ENCODE assay signal across 11 cellular contexts in genomic region chr2:176097820-176098365, GRCh38. TPM values are rescaled to one million over a fixed set of nuclear protein-coding genes. Genes with fewer than 3 reads are reported as not detected.
DNase-seq lines count a peak whose midpoint lies in the region; ATAC-seq and TF ChIP-seq lines count a peak whose summit lies in the region.
"Had no signal": no experiment of that assay in that cellular context is flagged by ENCODE, and none has a peak within 500 bp of the region (broad histone marks: within the 10 kb centered on the region; RNA-seq: fewer than 3 reads in every experiment).

No MANE protein-coding gene starts in this region.

- no peaks in the 10 kb centered on the region for H3K79me1 ChIP-seq in IMR-90 (ENCODE audit: low read depth in 1 of 2, low read length in 2 of 2)

- CTCF ChIA-PET in IMR-90 (lab: Yijun Ruan, JAX) = interaction anchor here (0.5 to 3.9 kb wide), 9 partner anchors 9 to 1328 kb away, joined by 3 to 13 read pairs (median 4); no protein-coding TSS in a partner anchor

- H3K27me3 Mint-ChIP-seq in CD4-positive, CD25-positive, alpha-beta regulatory T cell = peaks cover 97% of the 10 kb centered on the region

- H3K4me1 ChIP-seq in CD4-positive, CD25-positive, alpha-beta regulatory T cell (ENCODE audit: control insufficient read depth, insufficient read depth, low read length, poor library complexity, severe bottlenecking) = peaks cover 23% of the 10 kb centered on the region
- H3K4me1 ChIP-seq in IMR-90 (ENCODE audit: control insufficient read depth, insufficient read depth, low read length) (peaks cover 3% of the 10 kb centered on the region; the same call in 1 of the 2 replicates), adipocyte (ENCODE audit: control insufficient read depth, insufficient read depth, low read length) (peaks cover 9% of the 10 kb centered on the region), adrenal gland (replicated peaks in 1 of 2) (peaks cover 0 to 19% of the 10 kb centered on the region in 2 donors)

- H3K27me3 ChIP-seq in CD4-positive, CD25-positive, alpha-beta regulatory T cell (ENCODE audit: control insufficient read depth, insufficient read depth, low read length) = peaks cover 63% of the 10 kb centered on the region
- H3K27me3 ChIP-seq in IMR-90 (ENCODE audit: control insufficient read depth, insufficient read depth, low read length) = peaks cover 93% of the 10 kb centered on the region
- H3K27me3 ChIP-seq in adipocyte (replicated peaks; ENCODE audit: control insufficient read depth, insufficient read depth, low read length) = peaks cover 96% of the 10 kb centered on the region
- H3K27me3 ChIP-seq in neural cell (ENCODE audit: insufficient read depth, low read depth, low read length) = peaks cover 100% of the 10 kb centered on the region
- H3K27me3 ChIP-seq in adrenal gland = peaks cover 99% of the 10 kb centered on the region

- no peak for TF ChIP-seq RAD21 in IMR-90 (IDR thresholded peaks at IDR 0.05; ENCODE audit: low read length)
- peak; percentile 13 for TF ChIP-seq RAD21 in neural cell (conservative IDR thresholded peaks at IDR 0.05)

- no peaks in the 10 kb centered on the region for H3K36me3 Mint-ChIP-seq in CD4-positive, CD25-positive, alpha-beta regulatory T cell

- no peak overlapping the region for H3K4me2 ChIP-seq in IMR-90 (ENCODE audit: low read depth, low read length)
- no peak overlapping the region for H3K4me2 ChIP-seq in neural cell (ENCODE audit: low read length)

- H3K23ac ChIP-seq in IMR-90 (ENCODE audit: low read depth, low read length) = no peak overlapping the region

- ATAC-seq in CD4-positive, CD25-positive, alpha-beta regulatory T cell (ENCODE audit: low read depth in 2 of 2) = no peak
- ATAC-seq in IMR-90 (ENCODE audit: low read depth) (no peak; the same call in 1 of the 2 replicates), GM21381 (IDR thresholded peaks at IDR 0.05; ENCODE audit: unreplicated experiment) (no peak)

- no peak overlapping the region for H3K9ac ChIP-seq in IMR-90 (ENCODE audit: low read depth, low read length)
- no peak overlapping the region for H3K9ac ChIP-seq in adipocyte (ENCODE audit: low read length)
- H3K9ac ChIP-seq in neural cell (ENCODE audit: low read length) = no peak overlapping the region

- no peak overlapping the region for H2BK5ac ChIP-seq in IMR-90 (ENCODE audit: low read depth, low read length, poor library complexity, severe bottlenecking)

- in situ Hi-C loops in IMR-90 (cut with MboI; ENCODE audit: low sequenced_read_pairs) = loop anchor here (10.0 to 25.0 kb wide), 4 partner anchors 413 to 1361 kb away; no protein-coding TSS in a partner anchor

- H3K9me2 ChIP-seq in neural cell (ENCODE audit: insufficient read depth, low read length) = no peaks in the 10 kb centered on the region

- no peak for DNase-seq in CD4-positive, CD25-positive, alpha-beta regulatory T cell
- DNase-seq in IMR-90 (no peak), adipocyte (ENCODE audit: low read depth) (no peak), adrenal gland (no peak), NOMO-1 treated with dmso at 0.1 percent for 144 hours (lab: John Stamatoyannopoulos, UW; ENCODE audit: unreplicated experiment) (no peak), putamen (ENCODE audit: low spot score) (no peak)
- DNase-seq: NCI-H1105 treated with DMSO at 0.1 percent for 48 hours had no signal

- peak overlapping the region; percentile 73 to 88 (median 80) for H3K4me3 Mint-ChIP-seq in CD4-positive, CD25-positive, alpha-beta regulatory T cell

- H3K79me2 ChIP-seq in neural cell (replicated peaks; ENCODE audit: insufficient read depth, low read length) = no peaks in the 10 kb centered on the region

- no peak overlapping the region for H3K4me3 ChIP-seq in CD4-positive, CD25-positive, alpha-beta regulatory T cell (ENCODE audit: low read depth, low read length)
- H3K4me3 ChIP-seq in IMR-90 (ENCODE audit: insufficient read depth, low read depth, low read length) (no peak overlapping the region), adipocyte (ENCODE audit: low read length) (peak overlapping the region; percentile 78), neural cell (ENCODE audit: low read length) (peak overlapping the region; percentile 64), adrenal gland (no peak overlapping the region)

- H3K4me1 Mint-ChIP-seq in CD4-positive, CD25-positive, alpha-beta regulatory T cell = peaks cover 10 to 38% (median 27%) of the 10 kb centered on the region in 4 donors

- H4K20me1 ChIP-seq in IMR-90 (ENCODE audit: insufficient read depth, low read length) (no peaks in the 10 kb centered on the region), neural cell (ENCODE audit: insufficient read depth) (no peaks in the 10 kb centered on the region)

- no peak overlapping the region for H3K14ac ChIP-seq in IMR-90 (replicated peaks; ENCODE audit: low read depth, low read length)

- POLR2A ChIA-PET in IMR-90 (lab: Charles Lee; ENCODE audit: unreplicated experiment) = no interaction called here

- H2BK20ac ChIP-seq in IMR-90 (ENCODE audit: low read depth, low read length) = no peak overlapping the region

- no peak overlapping the region for H4K91ac ChIP-seq in IMR-90 (ENCODE audit: insufficient read depth, low read depth, low read length)

- TF ChIP-seq CTCF in IMR-90 (conservative IDR thresholded peaks at IDR 0.05; ENCODE audit: low read depth, low read length) = no peak
- TF ChIP-seq CTCF in neural cell (IDR thresholded peaks at IDR 0.05; ENCODE audit: poor library complexity, severe bottlenecking) = peak; percentile 48
- no peak for TF ChIP-seq CTCF in adrenal gland (IDR thresholded peaks at IDR 0.05)

- TF ChIP-seq POLR2A in IMR-90 (IDR thresholded peaks at IDR 0.05; ENCODE audit: low read depth, low read length) = no peak
- TF ChIP-seq POLR2A in adrenal gland (IDR thresholded peaks at IDR 0.05) = no peak

- no peaks in the 10 kb centered on the region for H3K9me1 ChIP-seq in IMR-90 (ENCODE audit: insufficient read depth, low read length)

- no peak overlapping the region for H3K56ac ChIP-seq in IMR-90 (ENCODE audit: extremely low read depth, insufficient read depth, low read length)

- H2AFZ ChIP-seq in IMR-90 (replicated peaks; ENCODE audit: low read length, poor library complexity) (peak overlapping the region; percentile 38), neural cell (ENCODE audit: low read depth, low read length) (no peak overlapping the region)

- H3K9me3 Mint-ChIP-seq in CD4-positive, CD25-positive, alpha-beta regulatory T cell = peaks cover 0 to 24% (median 2%) of the 10 kb centered on the region in 7 donors

- H3K36me3 ChIP-seq in CD4-positive, CD25-positive, alpha-beta regulatory T cell (ENCODE audit: control insufficient read depth, insufficient read depth, low read length) = no peaks in the 10 kb centered on the region
- H3K36me3 ChIP-seq in IMR-90 (ENCODE audit: control insufficient read depth, insufficient read depth, low read length) = no peaks in the 10 kb centered on the region
- H3K36me3 ChIP-seq in adipocyte (ENCODE audit: control insufficient read depth, insufficient read depth, low read length, severe bottlenecking) = no peaks in the 10 kb centered on the region
- H3K36me3 ChIP-seq in neural cell (ENCODE audit: insufficient read depth, low read length) = no peaks in the 10 kb centered on the region
- H3K36me3 ChIP-seq in adrenal gland (replicated peaks in 1 of 2) = no peaks in the 10 kb centered on the region

- 2% methylated on average over 7 of the region's 18 CpGs; no CpG with 5 or more reads in 1 of the 2 experiments for WGBS in IMR-90 (ENCODE audit: extremely low coverage in 2 of 2, insufficient read length in 1 of 2), 2 experiments
- 4 to 6% (median 5%) methylated on average over 18 of the region's 18 CpGs for WGBS in adrenal gland, 4 donors

- H2AK5ac ChIP-seq in IMR-90 (ENCODE audit: low read depth, low read length) = no peak overlapping the region

- H4K8ac ChIP-seq in IMR-90 (ENCODE audit: low read depth in 2 of 2, low read length in 2 of 2) = no peak overlapping the region

- no peak overlapping the region for H3K27ac ChIP-seq in CD4-positive, CD25-positive, alpha-beta regulatory T cell (ENCODE audit: insufficient read depth, low read length, poor library complexity, severe bottlenecking)
- no peak overlapping the region for H3K27ac ChIP-seq in IMR-90 (ENCODE audit: insufficient read depth, low read length)
- no peak overlapping the region for H3K27ac ChIP-seq in neural cell (ENCODE audit: low read length)
- no peak overlapping the region for H3K27ac ChIP-seq in adrenal gland

- H3K27ac Mint-ChIP-seq in CD4-positive, CD25-positive, alpha-beta regulatory T cell = no peak overlapping the region

- H2AK9ac ChIP-seq in IMR-90 (replicated peaks; ENCODE audit: low read depth, low read length, poor library complexity) = no peak overlapping the region

- H3K18ac ChIP-seq in IMR-90 (ENCODE audit: low read depth, low read length) = no peak overlapping the region

- H2BK120ac ChIP-seq in IMR-90 (ENCODE audit: low read depth, low read length) = no peak overlapping the region

- H3K9me3 ChIP-seq in CD4-positive, CD25-positive, alpha-beta regulatory T cell (ENCODE audit: control insufficient read depth in 2 of 2, low read length in 2 of 2) = peaks cover 6 to 21% of the 10 kb centered on the region in 2 experiments
- peaks cover 1% of the 10 kb centered on the region for H3K9me3 ChIP-seq in IMR-90 (ENCODE audit: control insufficient read depth, insufficient read depth, low read length)
- peaks cover 21% of the 10 kb centered on the region for H3K9me3 ChIP-seq in adipocyte (ENCODE audit: control insufficient read depth, low read length)
- H3K9me3 ChIP-seq in neural cell (ENCODE audit: low read length) = peaks cover 7% of the 10 kb centered on the region
- H3K9me3 ChIP-seq in adrenal gland (replicated peaks in 1 of 3) = no peaks in the 10 kb centered on the region

- H3K4ac ChIP-seq in IMR-90 (ENCODE audit: low read depth, low read length) = no peak overlapping the region

- dilution Hi-C loops in IMR-90 (cut with HindIII; ENCODE audit: low sequenced_read_pairs, unreplicated experiment) = no loop called here

- TF ChIP-seq EP300 in neural cell (conservative IDR thresholded peaks at IDR 0.05; ENCODE audit: poor library complexity, severe bottlenecking) = no peak

- BruUV-seq in IMR-90 (replicated peaks; lab: Mats Ljungman, UMichigan) = no TSS peak

- intact Hi-C loops in IMR-90 (cut with micrococcal nuclease) = loop anchor here (1.0 to 10.0 kb wide), 8 partner anchors 408 to 1393 kb away; no protein-coding TSS in a partner anchor
- intact Hi-C loops in adrenal gland (cut with DNase I) = loop anchor here in 1 of 2 donors (10.0 kb wide), 1 partner anchor 843 kb away; no protein-coding TSS in a partner anchor

- no peak overlapping the region for H4K5ac ChIP-seq in IMR-90 (ENCODE audit: low read depth, low read length)

- H2BK15ac ChIP-seq in IMR-90 (ENCODE audit: low read depth, low read length) = no peak overlapping the region

- no peaks in the 10 kb centered on the region for H3F3A ChIP-seq in neural cell (ENCODE audit: insufficient read depth, low read length, poor library complexity, severe bottlenecking)

RNA-seq across cellular contexts. Expression of gene HOXD12, which starts 1.7 kb away (rescaled TPM):
- total RNA-seq in CD4-positive, CD25-positive, alpha-beta regulatory T cell = not detected
- polyA plus RNA-seq in CD4-positive, CD25-positive, alpha-beta regulatory T cell = not detected
- total RNA-seq in IMR-90 (2012; rRNA removed) = not detected in 2 replicates
- not detected in 2 replicates for polyA plus RNA-seq in IMR-90 (2012; rRNA removed)
- not detected in 2 replicates for polyA plus RNA-seq in IMR-90 (2012; cell fraction: cytosol; rRNA removed)
- polyA plus RNA-seq in IMR-90 (2012; cell fraction: nucleus; rRNA removed; ENCODE audit: low replicate concordance) = not detected in 2 replicates
- polyA plus RNA-seq in neural cell = not detected in 2 replicates
- polyA minus RNA-seq in neural cell = not detected in 2 replicates
- not detected for total RNA-seq in adrenal gland
- polyA plus RNA-seq in adrenal gland = not detected
- total RNA-seq: dermis blood vessel endothelial cell, left ventricle myocardium superior had no signal

RNA-seq across cellular contexts. Expression of gene HOXD13, which starts 5.4 kb away (rescaled TPM):
- total RNA-seq in CD4-positive, CD25-positive, alpha-beta regulatory T cell = not detected
- polyA plus RNA-seq in CD4-positive, CD25-positive, alpha-beta regulatory T cell = not detected
- not detected in 2 replicates for total RNA-seq in IMR-90 (2012; rRNA removed)
- not detected in 2 replicates for polyA plus RNA-seq in IMR-90 (2012; rRNA removed)
- not detected in 2 replicates for polyA plus RNA-seq in IMR-90 (2012; cell fraction: cytosol; rRNA removed)
- not detected in 2 replicates for polyA plus RNA-seq in IMR-90 (2012; cell fraction: nucleus; rRNA removed; ENCODE audit: low replicate concordance)
- not detected in 2 replicates for polyA plus RNA-seq in neural cell
- polyA minus RNA-seq in neural cell = not detected in 2 replicates
- total RNA-seq in adrenal gland = not detected
- polyA plus RNA-seq in adrenal gland = not detected
- total RNA-seq: left ventricle myocardium superior had no signal

RNA-seq across cellular contexts. Expression of gene HOXD11, which starts 9.2 kb away (rescaled TPM):
- total RNA-seq in CD4-positive, CD25-positive, alpha-beta regulatory T cell = not detected
- not detected for polyA plus RNA-seq in CD4-positive, CD25-positive, alpha-beta regulatory T cell
- total RNA-seq in IMR-90 (2012; rRNA removed) (not detected in 2 replicates), adrenal gland (not detected)
- polyA plus RNA-seq in IMR-90 (2012; rRNA removed) (not detected in 2 replicates), neural cell (not detected in 2 replicates), adrenal gland (not detected)
- not detected in 2 replicates for polyA plus RNA-seq in IMR-90 (2012; cell fraction: cytosol; rRNA removed)
- not detected in 2 replicates for polyA plus RNA-seq in IMR-90 (2012; cell fraction: nucleus; rRNA removed; ENCODE audit: low replicate concordance)
- not detected in 2 replicates for polyA minus RNA-seq in neural cell
- total RNA-seq: left ventricle myocardium superior had no signal

RNA-seq across cellular contexts. Expression of gene EVX2, which starts 14.1 kb away (rescaled TPM):
- total RNA-seq in CD4-positive, CD25-positive, alpha-beta regulatory T cell = not detected
- polyA plus RNA-seq in CD4-positive, CD25-positive, alpha-beta regulatory T cell = not detected
- total RNA-seq in IMR-90 (2012; rRNA removed) (not detected in 2 replicates), adrenal gland (not detected)
- polyA plus RNA-seq in IMR-90 (2012; rRNA removed) (not detected in 2 replicates), neural cell (not detected in 2 replicates), adrenal gland (not detected)
- polyA plus RNA-seq in IMR-90 (2012; cell fraction: cytosol; rRNA removed) = not detected in 2 replicates
- not detected in 2 replicates for polyA plus RNA-seq in IMR-90 (2012; cell fraction: nucleus; rRNA removed; ENCODE audit: low replicate concordance)
- not detected in 2 replicates for polyA minus RNA-seq in neural cell
- total RNA-seq: dermis blood vessel endothelial cell, left ventricle myocardium superior had no signal

RNA-seq across cellular contexts. Expression of gene HOXD10, which starts 18.7 kb away (rescaled TPM):
- not detected for total RNA-seq in CD4-positive, CD25-positive, alpha-beta regulatory T cell
- not detected for polyA plus RNA-seq in CD4-positive, CD25-positive, alpha-beta regulatory T cell
- total RNA-seq in IMR-90 (2012; rRNA removed) (not detected in 2 replicates), adrenal gland (under 1 TPM in 2 of 8 donors, not detected in 6; 0.14 to 0.23 TPM)
- polyA plus RNA-seq in IMR-90 (2012; rRNA removed) (not detected in 2 replicates), neural cell (not detected in 2 replicates), adrenal gland (under 1 TPM in 1 of 3 donors, not detected in 2; 0.11 TPM)
- polyA plus RNA-seq in IMR-90 (2012; cell fraction: cytosol; rRNA removed) = not detected in 2 replicates
- polyA plus RNA-seq in IMR-90 (2012; cell fraction: nucleus; rRNA removed; ENCODE audit: low replicate concordance) = not detected in 2 replicates
- polyA minus RNA-seq in neural cell = not detected in 2 replicates
- total RNA-seq: left ventricle myocardium superior had no signal

Comparison
In these comparisons a context has a peak if more than half of its experiments do, and no peak if none do; other contexts are left out.
1. H3K4me3 ChIP-seq: peak in adipocyte (single experiment) and neural cell (single experiment); none in CD4-positive, CD25-positive, alpha-beta regulatory T cell (single experiment), IMR-90 (single experiment) and adrenal gland (0 of 4).